In genomic region chr2:22361571-22361970, GRCh38 we compare ENCODE assay signal across 34 cellular contexts.
"Had no signal": no experiment of that assay in that cellular context is flagged by ENCODE, and none has a peak within 500 bp of the region (broad histone marks: within the 10 kb centered on the region; RNA-seq: fewer than 3 reads in every experiment).

No MANE protein-coding gene starts in this region.

- H3K36me3 ChIP-seq: MG63 had no signal

- H3K4me3 ChIP-seq: MG63 had no signal

- DNase-seq: Karpas-422, Kasumi-1, MG63, MM.1S, MV-4-11, NCI-H1048, NCI-H1092, NCI-H1092 treated with DMSO at 0.1 percent for 48 hours, NCI-H1105, NCI-H1105 treated with DMSO at 0.1 percent for 48 hours, NCI-H1417, NCI-H1417 treated with DMSO at 0.1 percent for 48 hours, NCI-H1436, NCI-H1436 treated with DMSO at 0.1 percent for 48 hours, NCI-H146, NCI-H1694, NCI-H1694 treated with DMSO at 0.1 percent for 48 hours, NCI-H187, NCI-H187 treated with DMSO at 0.1 percent for 48 hours, NCI-H1930, NCI-H2029, NCI-H2029 treated with DMSO at 0.1 percent for 48 hours, NCI-H2081, NCI-H2081 treated with DMSO at 0.1 percent for 48 hours, NCI-H2107, NCI-H2171, NCI-H2171 treated with DMSO at 0.1 percent for 48 hours, NCI-H2227 treated with DMSO at 0.1 percent for 48 hours, NCI-H226, NCI-H345, NCI-H446, NCI-H446 treated with DMSO at 0.1 percent for 48 hours, NCI-H510A, NCI-H510A treated with DMSO at 0.1 percent for 48 hours had no signal

- H3K9me3 ChIP-seq: MG63 had no signal
